Comparison of ENCODE assay signal across 36 cellular contexts in genomic region chr7:158183431-158183830, GRCh38.
A peak's percentile ranks its signal among the peaks of the same experiment; 100 is the strongest.
DNase-seq lines count a peak whose midpoint lies in the region; ATAC-seq, FAIRE-seq and TF ChIP-seq lines count a peak whose summit lies in the region.
"Had no signal": no experiment of that assay in that cellular context is flagged by ENCODE, and none has a peak within 500 bp of the region (broad histone marks: within the 10 kb centered on the region; RNA-seq: fewer than 3 reads in every experiment).

No MANE protein-coding gene starts in this region.

- H3K9me3 Mint-ChIP-seq in endodermal cell: peaks cover 28% of the 10 kb centered on the region

- H3K4me3 Mint-ChIP-seq in endodermal cell: no peak overlapping the region
- H3K4me3 Mint-ChIP-seq: B cell; CD14-positive monocyte; CD4-positive, alpha-beta memory T cell; CD4-positive, alpha-beta T cell; CD4-positive, CD25-positive, alpha-beta regulatory T cell; CD8-positive, alpha-beta memory T cell; CD8-positive, alpha-beta T cell had no signal

- TF ChIP-seq RAD21 in K562 (CRISPR knock-in tag; conservative IDR thresholded peaks at IDR 0.05 in 1 of 2, IDR thresholded peaks at IDR 0.05 in 1 of 2): no peak

- no peak overlapping the region for H3K27ac ChIP-seq in K562 (ENCODE audit: extremely low read depth, low read depth, low read length)
- no peak overlapping the region for H3K27ac ChIP-seq in coronary artery
- H3K27ac ChIP-seq in endodermal cell (ENCODE audit: low read depth, low read length): no peak overlapping the region
- H3K27ac ChIP-seq in esophagus muscularis mucosa (replicated peaks in 1 of 4): no peak overlapping the region
- H3K27ac ChIP-seq: 22Rv1; A549; BLaER1; BLaER1 treated with 17β-estradiol and CSF1 and Interleukin-3, amounts not matched to agents 10 nM and 100 nM; C4-2B had no signal

- no peaks in the 10 kb centered on the region for H3K36me3 Mint-ChIP-seq in endodermal cell (ENCODE audit: low read depth)
- H3K36me3 Mint-ChIP-seq: CD14-positive monocyte; CD4-positive, alpha-beta memory T cell; CD4-positive, CD25-positive, alpha-beta regulatory T cell; CD8-positive, alpha-beta memory T cell; CD8-positive, alpha-beta T cell had no signal

- TF ChIP-seq EP300 in K562 (IDR thresholded peaks at IDR 0.05; ENCODE audit: low read length) (no peak), esophagus muscularis mucosa (IDR thresholded peaks at IDR 0.05) (no peak)

- ATAC-seq in K562: no peak
- ATAC-seq in mucosa of descending colon: no peak
- ATAC-seq: A549; CD8-positive, alpha-beta T cell had no signal

- no peaks in the 10 kb centered on the region for H4K20me1 ChIP-seq in K562 (replicated peaks; ENCODE audit: control insufficient read depth, insufficient read depth, low read length)
- H4K20me1 ChIP-seq: BLaER1; BLaER1 treated with 17β-estradiol and CSF1 and Interleukin-3, amounts not matched to agents 10 nM and 100 nM had no signal

- TF ChIP-seq POLR2A in K562 (conservative IDR thresholded peaks at IDR 0.05): no peak
- TF ChIP-seq POLR2A in esophagus muscularis mucosa (IDR thresholded peaks at IDR 0.05; ENCODE audit: low read depth): no peak

- no peaks in the 10 kb centered on the region for H3K9me3 ChIP-seq in K562 (replicated peaks; ENCODE audit: control insufficient read depth, insufficient read depth, low read depth, low read length)
- peaks cover 87% of the 10 kb centered on the region for H3K9me3 ChIP-seq in endodermal cell (ENCODE audit: control insufficient read depth, low read length)
- peaks cover 0 to 20% (median 7%) of the 10 kb centered on the region in 4 donors for H3K9me3 ChIP-seq in esophagus muscularis mucosa
- H3K9me3 ChIP-seq in mucosa of descending colon: no peaks in the 10 kb centered on the region
- H3K9me3 ChIP-seq: A549, BE2C had no signal

- no peaks in the 10 kb centered on the region for H3K79me2 ChIP-seq in K562 (ENCODE audit: control insufficient read depth, insufficient read depth, low read length)

- CTCF ChIA-PET in K562 (lab: Yijun Ruan, JAX; ENCODE audit: low intra/inter-chr PET ratio): no interaction called here

- no peak for FAIRE-seq in K562 (lab: Jason Lieb, UNC)
- FAIRE-seq: A549, D721Med had no signal

- H3K9ac ChIP-seq in K562 (ENCODE audit: insufficient read depth in 1 of 2, low read depth in 2 of 2, low read length in 2 of 2) (no peak overlapping the region), endodermal cell (ENCODE audit: extremely low read depth, low read length, poor library complexity, severe bottlenecking) (no peak overlapping the region)
- H3K9ac ChIP-seq: BLaER1; BLaER1 treated with 17β-estradiol and CSF1 and Interleukin-3, amounts not matched to agents 10 nM and 100 nM had no signal

- H3K27ac Mint-ChIP-seq in endodermal cell: no peak overlapping the region
- H3K27ac Mint-ChIP-seq: B cell; CD14-positive monocyte; CD4-positive, alpha-beta memory T cell; CD4-positive, alpha-beta T cell; CD8-positive, alpha-beta memory T cell; CD8-positive, alpha-beta T cell had no signal

- BruUV-seq in K562 (replicated peaks; lab: Mats Ljungman, UMichigan): no TSS peak

- 16% methylated on average over 3 of the region's 3 CpGs for WGBS in K562 (ENCODE audit: insufficient coverage, low coverage, missing lambda C conversion rate)
- 57 to 61% methylated on average over 3 of the region's 3 CpGs for WGBS in endodermal cell (ENCODE audit: insufficient coverage in 1 of 2, insufficient read length in 1 of 2), 2 experiments
- WGBS in esophagus muscularis mucosa: 74% methylated on average over 3 of the region's 3 CpGs

- intact Hi-C loops in K562 (cut with micrococcal nuclease): no loop called here
- intact Hi-C loops in esophagus muscularis mucosa (cut with DNase I): no loop called here
- intact Hi-C loops in mucosa of descending colon (cut with DNase I, micrococcal nuclease): no loop called here

- H3K27me3 Mint-ChIP-seq in endodermal cell (ENCODE audit: insufficient read depth): peaks cover 2% of the 10 kb centered on the region
- H3K27me3 Mint-ChIP-seq: B cell; CD4-positive, alpha-beta memory T cell; CD8-positive, alpha-beta memory T cell had no signal

- POLR2A ChIA-PET in K562 (lab: Yijun Ruan, JAX): no interaction called here

- H3K27me3 ChIP-seq in K562 (ENCODE audit: control insufficient read depth in 2 of 2, insufficient read depth in 2 of 2, low read length in 2 of 2) (peaks cover 0 to 7% of the 10 kb centered on the region in 2 experiments; a peak in 1 of 5 replicates), endodermal cell (ENCODE audit: control insufficient read depth, insufficient read depth, low read length, poor library complexity, severe bottlenecking) (no peaks in the 10 kb centered on the region), esophagus muscularis mucosa (no peaks in the 10 kb centered on the region)
- H3K27me3 ChIP-seq: BE2C; BLaER1; BLaER1 treated with 17β-estradiol and CSF1 and Interleukin-3, amounts not matched to agents 10 nM and 100 nM had no signal

- H3K4me1 ChIP-seq in K562 (replicated peaks in 1 of 2; ENCODE audit: control insufficient read depth in 2 of 2, insufficient read depth in 2 of 2, low read length in 2 of 2): peaks cover 0 to 3% of the 10 kb centered on the region in 2 experiments; a peak in 1 of 5 replicates
- no peaks in the 10 kb centered on the region for H3K4me1 ChIP-seq in endodermal cell (ENCODE audit: control insufficient read depth, insufficient read depth, low read length)
- no peaks in the 10 kb centered on the region for H3K4me1 ChIP-seq in esophagus muscularis mucosa
- H3K4me1 ChIP-seq in mucosa of descending colon (ENCODE audit: low read depth): no peaks in the 10 kb centered on the region
- H3K4me1 ChIP-seq: A549; BE2C; BLaER1; BLaER1 treated with 17β-estradiol and CSF1 and Interleukin-3, amounts not matched to agents 10 nM and 100 nM; Caco-2 had no signal

- TF ChIP-seq CTCF in K562 (IDR thresholded peaks at IDR 0.05 in 2 of 3, conservative IDR thresholded peaks at IDR 0.05 in 1 of 3; ENCODE audit: insufficient read depth in 2 of 3, low read depth in 1 of 3, low read length in 3 of 3) (no peak), coronary artery (IDR thresholded peaks at IDR 0.05) (no peak), endodermal cell (conservative IDR thresholded peaks at IDR 0.05) (no peak), esophagus muscularis mucosa (IDR thresholded peaks at IDR 0.05) (no peak), mucosa of descending colon (IDR thresholded peaks at IDR 0.05) (no peak)

- DNase-seq in K562 (ENCODE audit: extremely low read depth in 1 of 4, low spot score in 3 of 4) (no peak), coronary artery (ENCODE audit: low spot score) (peak; percentile 45), endodermal cell (no peak), esophagus muscularis mucosa (ENCODE audit: extremely low spot score) (peak; percentile 79), mucosa of descending colon (no peak), cerebellar cortex (ENCODE audit: low spot score) (no peak), GM19238 (ENCODE audit: insufficient read length, low spot score) (no peak), kidney glomerular epithelial cell (lab: John Stamatoyannopoulos, UW) (no peak)
- DNase-seq: 8988T; ACHN; AML-193; BE2C; C1 segment of cervical spinal cord; Caco-2; Calu3; CD4-positive, alpha-beta memory T cell; CD4-positive, alpha-beta T cell; CD4-positive, CD25-positive, alpha-beta regulatory T cell; CD8-positive, alpha-beta memory T cell; CD8-positive, alpha-beta T cell; COR-L47; DMS 273 treated with DMSO at 0.1 percent for 48 hours; DMS153; DMS53; DMS79; DMS79 treated with DMSO at 0.1 percent for 48 hours; DND-41; EL had no signal

- H3K36me3 ChIP-seq in K562 (ENCODE audit: control insufficient read depth, insufficient read depth, low read length) (no peaks in the 10 kb centered on the region), endodermal cell (ENCODE audit: control insufficient read depth, insufficient read depth, low read length) (no peaks in the 10 kb centered on the region), esophagus muscularis mucosa (no peaks in the 10 kb centered on the region), mucosa of descending colon (ENCODE audit: low read depth) (no peaks in the 10 kb centered on the region)
- H3K36me3 ChIP-seq: BE2C; BLaER1; BLaER1 treated with 17β-estradiol and CSF1 and Interleukin-3, amounts not matched to agents 10 nM and 100 nM had no signal

- H2AFZ ChIP-seq in K562 (ENCODE audit: low read depth, low read length): no peak overlapping the region

- no peak overlapping the region for H3K4me2 ChIP-seq in K562 (ENCODE audit: insufficient read depth, low read length)
- H3K4me2 ChIP-seq: A549; BLaER1; BLaER1 treated with 17β-estradiol and CSF1 and Interleukin-3, amounts not matched to agents 10 nM and 100 nM had no signal

- H3K4me3 ChIP-seq in K562: no peak overlapping the region
- no peak overlapping the region for H3K4me3 ChIP-seq in coronary artery
- peak overlapping the region; percentile 10 for H3K4me3 ChIP-seq in endodermal cell (ENCODE audit: low read length)
- no peak overlapping the region for H3K4me3 ChIP-seq in esophagus muscularis mucosa
- no peak overlapping the region for H3K4me3 ChIP-seq in mucosa of descending colon
- H3K4me3 ChIP-seq: A549; BLaER1; BLaER1 treated with 17β-estradiol and CSF1 and Interleukin-3, amounts not matched to agents 10 nM and 100 nM had no signal

- no peaks in the 10 kb centered on the region for H3K4me1 Mint-ChIP-seq in endodermal cell
- H3K4me1 Mint-ChIP-seq: B cell; CD14-positive monocyte; CD4-positive, alpha-beta memory T cell; CD4-positive, CD25-positive, alpha-beta regulatory T cell; CD8-positive, alpha-beta memory T cell had no signal

- in situ Hi-C loops in K562 (cut with MboI): no loop called here

- H3K9me1 ChIP-seq in K562 (ENCODE audit: control insufficient read depth, insufficient read depth, low read length): no peaks in the 10 kb centered on the region

TF ChIP-seq in K562, 482 proteins besides CTCF, POLR2A, EP300 and RAD21:
- TF ChIP-seq ZKSCAN1 (IDR thresholded peaks at IDR 0.05; ENCODE audit: low read depth, low read length) (no peak), ZNF507 (tag; conservative IDR thresholded peaks at IDR 0.05) (0 out of 2 replicates have a peak, but pooled peaks have one; percentile 0)

Comparison
In these comparisons a context has a peak if more than half of its experiments do, and no peak if none do; other contexts are left out.
1. DNase-seq: peak in coronary artery (single experiment) and esophagus muscularis mucosa (single experiment); none in K562 (0 of 4), endodermal cell (single experiment), mucosa of descending colon (0 of 3), cerebellar cortex (single experiment), GM19238 (single experiment) and kidney glomerular epithelial cell (single experiment).